Comparison of ENCODE assay signal across 10 cellular contexts in the genomic region with DNA sequence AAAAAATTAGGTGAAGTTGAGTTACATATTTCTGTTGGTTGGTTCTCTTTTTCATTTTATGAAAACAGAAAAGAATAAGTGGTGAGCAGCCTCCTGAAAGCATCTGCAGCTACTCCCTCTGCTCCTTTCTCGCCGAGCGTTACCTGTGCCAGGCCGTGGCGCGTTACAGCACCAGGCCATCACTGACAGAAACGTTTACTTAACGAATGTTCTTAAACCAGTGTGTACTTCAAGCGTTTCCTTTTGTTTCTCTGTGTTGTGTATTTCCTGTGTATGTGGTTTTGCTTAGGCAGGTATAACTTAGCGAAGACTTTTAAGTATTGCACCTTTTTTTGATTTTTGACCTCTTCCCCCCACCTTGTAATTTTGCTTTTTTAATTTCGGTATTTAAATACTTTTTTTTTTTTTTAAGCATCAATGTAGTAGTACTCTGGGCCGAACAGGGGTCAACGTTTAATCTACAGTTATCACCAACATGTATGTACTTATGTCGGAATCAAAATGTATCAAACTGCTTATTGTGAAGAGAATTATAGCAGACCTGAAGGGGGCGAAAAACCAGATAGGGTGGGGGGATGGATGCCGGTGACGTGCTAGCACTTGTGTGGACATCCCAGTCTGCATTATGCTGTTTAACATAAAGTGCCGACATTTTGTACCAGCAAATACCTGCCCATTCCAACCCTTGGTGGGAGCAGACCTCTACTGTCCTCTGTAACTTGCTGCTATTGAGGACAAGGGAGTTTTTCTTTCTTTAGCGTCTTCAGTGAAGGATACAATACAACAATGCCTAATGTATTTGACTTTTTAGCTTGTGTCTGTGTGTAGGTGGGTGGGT. TPM values are rescaled to one million over a fixed set of nuclear protein-coding genes. Genes with fewer than 3 reads are reported as not detected.
A peak's percentile ranks its signal among the peaks of the same experiment; 100 is the strongest.
DNase-seq lines count a peak whose midpoint lies in the region; ATAC-seq, FAIRE-seq and TF ChIP-seq lines count a peak whose summit lies in the region.
"Had no signal": no experiment of that assay in that cellular context is flagged by ENCODE, and none has a peak within 500 bp of the region (broad histone marks: within the 10 kb centered on the region; RNA-seq: fewer than 3 reads in every experiment).

No MANE protein-coding gene starts in this region.

- 77% methylated on average over 18 of the region's 19 CpGs for WGBS in right lobe of liver (ENCODE audit: insufficient coverage, low coverage, low lambda C conversion rate, missing lambda C conversion rate)
- 95% methylated on average over 19 of the region's 19 CpGs for WGBS in HepG2 (ENCODE audit: low lambda C conversion rate)
- WGBS in psoas muscle, 3 donors, result 81 to 83% (median 82%) methylated on average over 19 of the region's 19 CpGs

- TF ChIP-seq CTCF in right lobe of liver (IDR thresholded peaks at IDR 0.05), result no peak
- TF ChIP-seq CTCF in HepG2 (CRISPR knock-in tag; IDR thresholded peaks at IDR 0.05), result no peak
- TF ChIP-seq CTCF in mucosa of descending colon (IDR thresholded peaks at IDR 0.05), result no peak
- TF ChIP-seq CTCF in psoas muscle (IDR thresholded peaks at IDR 0.05), result no peak

- no peaks in the 10 kb centered on the region for H3K79me2 ChIP-seq in HepG2 (ENCODE audit: insufficient read depth, low read length)

- ATAC-seq in right lobe of liver (peak in 3 of 4 donors; percentile 25 to 29 (median 28)), HepG2 (no peak), mucosa of descending colon (peak; percentile 77), psoas muscle (no peak), HG02571 (IDR thresholded peaks at IDR 0.05; ENCODE audit: unreplicated experiment) (no peak), GM18517 (IDR thresholded peaks at IDR 0.05; ENCODE audit: unreplicated experiment) (no peak)

- H4K20me1 ChIP-seq in HepG2 (ENCODE audit: insufficient read depth, low read length), result no peaks in the 10 kb centered on the region; the same call in 1 of the 2 replicates

- no peaks in the 10 kb centered on the region for H3K9me3 ChIP-seq in right lobe of liver
- no peaks in the 10 kb centered on the region for H3K9me3 ChIP-seq in HepG2 (ENCODE audit: low read length)
- H3K9me3 ChIP-seq in mucosa of descending colon, result no peaks in the 10 kb centered on the region
- no peaks in the 10 kb centered on the region for H3K9me3 ChIP-seq in psoas muscle

- no TSS peak for BruUV-seq in HepG2 (replicated peaks; lab: Mats Ljungman, UMichigan)

- H3K4me3 ChIP-seq in right lobe of liver, result no peak overlapping the region
- no peak overlapping the region for H3K4me3 ChIP-seq in HepG2 (replicated peaks in 1 of 3; ENCODE audit: insufficient read depth in 1 of 3, low read depth in 2 of 3, low read length in 3 of 3)
- no peak overlapping the region for H3K4me3 ChIP-seq in mucosa of descending colon
- H3K4me3 ChIP-seq in psoas muscle, result no peak overlapping the region

- no peak for TF ChIP-seq POLR2A in right lobe of liver (IDR thresholded peaks at IDR 0.05)
- no peak for TF ChIP-seq POLR2A in HepG2 (IDR thresholded peaks at IDR 0.05; ENCODE audit: insufficient read depth in 1 of 2, low read depth in 2 of 2, low read length in 2 of 2)

- no peaks in the 10 kb centered on the region for H3K27me3 ChIP-seq in right lobe of liver
- H3K27me3 ChIP-seq in HepG2 (ENCODE audit: control insufficient read depth in 1 of 2, insufficient read depth in 2 of 2, low read length in 2 of 2), result no peaks in the 10 kb centered on the region
- no peaks in the 10 kb centered on the region for H3K27me3 ChIP-seq in psoas muscle (ENCODE audit: insufficient read depth in 3 of 3, low read length in 2 of 3)

- no peak for TF ChIP-seq EP300 in HepG2 (IDR thresholded peaks at IDR 0.05; ENCODE audit: low read depth in 2 of 2, low read length in 2 of 2)
- no peak for TF ChIP-seq EP300 in HepG2 (CRISPR knock-in tag; IDR thresholded peaks at IDR 0.05; ENCODE audit: borderline replicate concordance)

- H2AFZ ChIP-seq in HepG2 (ENCODE audit: low read length), result no peak overlapping the region

- no peaks in the 10 kb centered on the region for H3K4me1 ChIP-seq in right lobe of liver
- H3K4me1 ChIP-seq in HepG2 (ENCODE audit: insufficient read depth, low read length), result no peaks in the 10 kb centered on the region
- no peaks in the 10 kb centered on the region for H3K4me1 ChIP-seq in mucosa of descending colon (ENCODE audit: low read depth)
- H3K4me1 ChIP-seq in psoas muscle, result no peaks in the 10 kb centered on the region

- in situ Hi-C loops in HepG2 (cut with HindIII; ENCODE audit: extremely low pct_ligation_motif_present, low pct_unique_long_range_greater_than_20kb), result no loop called here

- intact Hi-C loops in right lobe of liver (cut with DNase I), result no loop called here
- intact Hi-C loops in HepG2 (cut with micrococcal nuclease; ENCODE audit: unreplicated experiment), result no loop called here
- intact Hi-C loops in mucosa of descending colon (cut with DNase I, micrococcal nuclease), result no loop called here
- intact Hi-C loops in psoas muscle (cut with DNase I), result no loop called here

- H3K36me3 ChIP-seq in right lobe of liver (peaks cover 0 to 48% (median 22%) of the 10 kb centered on the region in 4 donors), HepG2 (replicated peaks in 1 of 2; ENCODE audit: control insufficient read depth in 1 of 2, insufficient read depth in 2 of 2, low read length in 2 of 2) (peaks cover 8 to 33% of the 10 kb centered on the region in 2 experiments), mucosa of descending colon (ENCODE audit: low read depth) (peaks cover 6% of the 10 kb centered on the region), psoas muscle (ENCODE audit: insufficient read depth in 1 of 2, low read depth in 1 of 2) (peaks cover 3 to 80% of the 10 kb centered on the region in 2 donors)

- no peak for FAIRE-seq in HepG2 (lab: Jason Lieb, UNC)
- FAIRE-seq: G401.6 had no signal

- H3K4me2 ChIP-seq in HepG2 (ENCODE audit: low read depth, low read length), result no peak overlapping the region

- CTCF ChIA-PET in HepG2 (lab: Yijun Ruan, JAX; ENCODE audit: low intra/inter-chr PET ratio, low total read pairs), result no interaction called here

- DNase-seq in right lobe of liver, result no peak
- DNase-seq in HepG2 (ENCODE audit: low spot score), result no peak
- peak; percentile 47 for DNase-seq in activated effector memory CD4-positive, alpha-beta T cell treated with Interleukin-2 at 50 U/mL for 16 hours
- DNase-seq in mucosa of descending colon, result peak in 1 of 3 donors; percentile 65
- no peak for DNase-seq in psoas muscle
- no peak for DNase-seq in UCSD-AML1 (lab: John Stamatoyannopoulos, UW; ENCODE audit: unreplicated experiment)
- DNase-seq: NCI-H1092 treated with DMSO at 0.1 percent for 48 hours had no signal

- no peak overlapping the region for H3K27ac ChIP-seq in right lobe of liver
- no peak overlapping the region for H3K27ac ChIP-seq in HepG2 (ENCODE audit: extremely low read length, insufficient read depth, low read length)
- H3K27ac ChIP-seq in psoas muscle, result no peak overlapping the region

- no peak overlapping the region for H3K9ac ChIP-seq in HepG2 (ENCODE audit: insufficient read depth, low read depth, low read length)

- POLR2A ChIA-PET in HepG2 (lab: Yijun Ruan, JAX), result no interaction called here

- TF ChIP-seq RAD21 in HepG2 (CRISPR knock-in tag; IDR thresholded peaks at IDR 0.05), result no peak

RNA-seq across cellular contexts. Expression of a gene that starts 21.6 kb away (rescaled TPM):
- total RNA-seq in right lobe of liver, result 10 to 100 TPM; 15.1 to 47.6 (median 24.9) TPM
- 174 and 246 TPM in 2 replicates for total RNA-seq in HepG2 (2016; rRNA removed; fragmentation: Illumina TruSeq; extraction: Trizol)
- 48.4 and 50.9 TPM in 2 replicates for total RNA-seq in HepG2 (2016; cell fraction: cytosol; rRNA removed; fragmentation: Illumina TruSeq; extraction: Trizol; ENCODE audit: low read depth)
- total RNA-seq in HepG2 (2016; cell fraction: insoluble cytoplasmic fraction; rRNA removed; fragmentation: Illumina TruSeq; extraction: Trizol), result 170 and 259 TPM in 2 replicates
- 74.9 and 82.1 TPM in 2 replicates for total RNA-seq in HepG2 (2016; cell fraction: membrane; rRNA removed; fragmentation: Illumina TruSeq; extraction: Trizol)
- 104 TPM in 2 replicates for total RNA-seq in HepG2 (2016; cell fraction: nucleus; rRNA removed; fragmentation: Illumina TruSeq; extraction: Trizol)
- polyA plus RNA-seq in HepG2 (2011; rRNA removed), result 123 and 126 TPM in 2 replicates
- polyA plus RNA-seq in HepG2 (2011; cell fraction: cytosol; rRNA removed), result 146 and 165 TPM in 2 replicates
- 121 and 128 TPM in 2 replicates for polyA plus RNA-seq in HepG2 (2011; cell fraction: nucleus; rRNA removed)
- 85.3 and 95.9 TPM in 2 replicates for polyA plus RNA-seq in HepG2 (2012)
- polyA plus RNA-seq in HepG2 (2016; cell fraction: cytosol; fragmentation: Illumina TruSeq; extraction: Trizol; ENCODE audit: low read depth), result 29.4 and 31.7 TPM in 2 replicates
- 192 and 202 TPM in 2 replicates for polyA plus RNA-seq in HepG2 (2016; cell fraction: insoluble cytoplasmic fraction; fragmentation: Illumina TruSeq; extraction: Trizol; ENCODE audit: low read depth)
- 40.9 and 42.5 TPM in 2 replicates for polyA plus RNA-seq in HepG2 (2016; cell fraction: membrane; fragmentation: Illumina TruSeq; extraction: Trizol; ENCODE audit: low read depth)
- polyA plus RNA-seq in HepG2 (2016; cell fraction: nucleus; fragmentation: Illumina TruSeq; extraction: Trizol; ENCODE audit: insufficient read depth, low read depth), result 112 and 125 TPM in 2 replicates
- 148 and 183 TPM in 2 replicates for polyA minus RNA-seq in HepG2 (2011; rRNA and poly(A)+ RNA removed; ENCODE audit: low replicate concordance)
- polyA minus RNA-seq in HepG2 (2011; cell fraction: cytosol; rRNA and poly(A)+ RNA removed), result 49.9 and 55.2 TPM in 2 replicates
- 79.3 and 97.1 TPM in 2 replicates for polyA minus RNA-seq in HepG2 (2011; cell fraction: nucleus; rRNA and poly(A)+ RNA removed)
- total RNA-seq in mucosa of descending colon, result 10 to 100 TPM; 34.0 to 48.1 (median 42.8) TPM
- total RNA-seq in psoas muscle, result 100 to 1,000 TPM; 114 to 170 (median 141) TPM
- polyA plus RNA-seq in psoas muscle, result 100 to 1,000 TPM; 133 to 168 (median 153) TPM

RNA-seq across cellular contexts. Expression of a gene that starts 45.7 kb away (rescaled TPM):
- total RNA-seq in right lobe of liver (10 to 100 TPM; 19.3 to 27.1 (median 25.8) TPM), HepG2 (2016; rRNA removed; fragmentation: Illumina TruSeq; extraction: Trizol) (10.8 and 15.7 TPM in 2 replicates), mucosa of descending colon (100 to 1,000 TPM in 2 of 3 donors, 10 to 100 TPM in 1; 89.8 to 128 (median 108) TPM), psoas muscle (10 to 100 TPM; 15.3 to 36.5 (median 22.3) TPM)
- total RNA-seq in HepG2 (2016; cell fraction: cytosol; rRNA removed; fragmentation: Illumina TruSeq; extraction: Trizol; ENCODE audit: low read depth), result 12.7 and 13.4 TPM in 2 replicates
- total RNA-seq in HepG2 (2016; cell fraction: insoluble cytoplasmic fraction; rRNA removed; fragmentation: Illumina TruSeq; extraction: Trizol), result 8.1 and 17.9 TPM in 2 replicates
- 12.6 and 12.7 TPM in 2 replicates for total RNA-seq in HepG2 (2016; cell fraction: membrane; rRNA removed; fragmentation: Illumina TruSeq; extraction: Trizol)
- 18.0 and 19.9 TPM in 2 replicates for total RNA-seq in HepG2 (2016; cell fraction: nucleus; rRNA removed; fragmentation: Illumina TruSeq; extraction: Trizol)
- polyA plus RNA-seq in HepG2 (2011; rRNA removed) (23.8 and 30.6 TPM in 2 replicates), psoas muscle (10 to 100 TPM; 15.6 to 31.5 (median 23.0) TPM)
- polyA plus RNA-seq in HepG2 (2011; cell fraction: cytosol; rRNA removed), result 8.3 and 16.1 TPM in 2 replicates
- polyA plus RNA-seq in HepG2 (2011; cell fraction: nucleus; rRNA removed), result 265 and 362 TPM in 2 replicates
- polyA plus RNA-seq in HepG2 (2012), result 12.7 and 19.1 TPM in 2 replicates
- polyA plus RNA-seq in HepG2 (2016; cell fraction: cytosol; fragmentation: Illumina TruSeq; extraction: Trizol; ENCODE audit: low read depth), result 5.0 and 5.7 TPM in 2 replicates
- 8.9 and 11.3 TPM in 2 replicates for polyA plus RNA-seq in HepG2 (2016; cell fraction: insoluble cytoplasmic fraction; fragmentation: Illumina TruSeq; extraction: Trizol; ENCODE audit: low read depth)
- 8.8 and 9.1 TPM in 2 replicates for polyA plus RNA-seq in HepG2 (2016; cell fraction: membrane; fragmentation: Illumina TruSeq; extraction: Trizol; ENCODE audit: low read depth)
- polyA plus RNA-seq in HepG2 (2016; cell fraction: nucleus; fragmentation: Illumina TruSeq; extraction: Trizol; ENCODE audit: insufficient read depth, low read depth), result 46.2 and 59.6 TPM in 2 replicates
- polyA minus RNA-seq in HepG2 (2011; rRNA and poly(A)+ RNA removed; ENCODE audit: low replicate concordance), result 20.1 and 47.7 TPM in 2 replicates
- polyA minus RNA-seq in HepG2 (2011; cell fraction: cytosol; rRNA and poly(A)+ RNA removed), result 3.8 and 6.1 TPM in 2 replicates
- polyA minus RNA-seq in HepG2 (2011; cell fraction: nucleus; rRNA and poly(A)+ RNA removed), result 22.9 and 34.2 TPM in 2 replicates

Comparison
In these comparisons a context has a peak if more than half of its experiments do, and no peak if none do; other contexts are left out.
1. ATAC-seq: peak in right lobe of liver (3 of 4) and mucosa of descending colon (single experiment); none in HepG2 (single experiment), psoas muscle (0 of 4), HG02571 (single experiment) and GM18517 (single experiment).